9 cellular contexts compared by ENCODE assay signal in the genomic region with DNA sequence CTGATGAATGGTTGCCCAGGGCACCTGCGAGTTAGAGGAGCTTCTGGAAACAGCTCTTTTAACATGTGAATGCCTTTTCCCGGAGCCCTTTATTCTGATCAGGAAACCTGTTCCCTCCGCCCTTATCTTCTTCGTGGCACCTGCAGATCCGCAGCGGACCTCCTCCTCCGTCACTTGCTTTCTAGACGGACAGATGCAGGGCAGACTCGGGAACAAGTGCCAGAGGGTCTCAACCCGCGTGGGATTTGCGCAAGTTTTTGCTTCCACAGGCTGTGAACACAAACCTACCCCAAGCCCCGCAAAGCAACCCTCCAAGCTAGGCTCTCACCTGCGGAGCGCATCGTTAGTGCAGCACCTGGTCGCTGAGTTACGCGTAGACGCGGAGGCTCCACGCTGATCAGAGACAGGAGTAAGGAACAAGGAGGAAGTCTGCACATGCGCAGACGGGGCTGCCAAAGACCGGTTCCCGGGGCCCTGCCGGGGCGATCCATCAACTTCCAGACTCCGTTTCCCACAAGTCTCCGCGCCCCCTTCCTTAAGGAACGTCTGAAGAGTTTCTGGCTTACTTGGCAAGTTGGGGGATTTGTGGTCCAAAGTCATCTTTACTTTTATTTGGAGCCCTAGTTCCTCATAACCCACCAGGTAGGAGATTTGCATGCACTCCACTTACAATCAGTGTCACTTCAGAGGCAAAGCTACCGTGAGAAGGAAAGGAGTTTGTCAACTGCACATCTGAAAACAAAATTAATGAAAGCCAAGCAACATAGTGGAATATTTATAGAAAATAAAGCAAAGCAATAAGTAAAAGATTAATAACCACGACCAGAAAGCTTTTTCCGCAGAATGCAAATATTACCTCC. TPM values are rescaled to one million over a fixed set of nuclear protein-coding genes. Genes with fewer than 3 reads are reported as not detected.
DNase-seq lines count a peak whose midpoint lies in the region; ATAC-seq and TF ChIP-seq lines count a peak whose summit lies in the region.
"Had no signal": no experiment of that assay in that cellular context is flagged by ENCODE, and none has a peak within 500 bp of the region (broad histone marks: within the 10 kb centered on the region; RNA-seq: fewer than 3 reads in every experiment).

No MANE protein-coding gene starts in this region.

- TF ChIP-seq CTCF in Calu3 (IDR thresholded peaks at IDR 0.05; ENCODE audit: unreplicated experiment), result no peak
- TF ChIP-seq CTCF in cardiac muscle cell (IDR thresholded peaks at IDR 0.05; ENCODE audit: low read depth, low read length), result no peak
- TF ChIP-seq CTCF in parathyroid adenoma (IDR thresholded peaks at IDR 0.05), result no peak

- H3K27ac ChIP-seq in cardiac muscle cell, result no peak overlapping the region
- H3K27ac ChIP-seq in parathyroid adenoma, result no peak overlapping the region

- no peaks in the 10 kb centered on the region for H3K4me1 ChIP-seq in cardiac muscle cell (ENCODE audit: low read depth)
- no peaks in the 10 kb centered on the region for H3K4me1 ChIP-seq in parathyroid adenoma

- H3K36me3 ChIP-seq in cardiac muscle cell, result no peaks in the 10 kb centered on the region
- no peaks in the 10 kb centered on the region for H3K36me3 ChIP-seq in parathyroid adenoma (ENCODE audit: control insufficient read depth, insufficient read depth, low read length)

- no peaks in the 10 kb centered on the region for H3K79me2 ChIP-seq in parathyroid adenoma

- H3K27me3 Mint-ChIP-seq in Calu3 (ENCODE audit: unreplicated experiment), result peaks cover 76% of the 10 kb centered on the region

- no peak overlapping the region for H3K27ac Mint-ChIP-seq in Calu3 (ENCODE audit: unreplicated experiment)

- H3K9ac ChIP-seq in parathyroid adenoma, result no peak overlapping the region

- CTCF ChIA-PET in Calu3 (lab: Charles Lee), result no interaction called here

- ATAC-seq in GM18520 (IDR thresholded peaks at IDR 0.05; ENCODE audit: unreplicated experiment), result no peak
- ATAC-seq in HG02840 (IDR thresholded peaks at IDR 0.05; ENCODE audit: low FRiP score, unreplicated experiment), result no peak

- BruUV-seq in Calu3 (replicated peaks; lab: Mats Ljungman, UMichigan), result no TSS peak

- H3K9me3 ChIP-seq in cardiac muscle cell (ENCODE audit: low read depth) (no peaks in the 10 kb centered on the region), parathyroid adenoma (ENCODE audit: control insufficient read depth, low read length) (peaks cover 2% of the 10 kb centered on the region)

- H3K4me3 Mint-ChIP-seq in Calu3 (ENCODE audit: low read depth, unreplicated experiment), result no peak overlapping the region

- DNase-seq in Calu3, result peak; percentile 23
- peak; percentile 52 for DNase-seq in NCI-H69 (lab: John Stamatoyannopoulos, UW)
- peak; percentile 34 to 77 for DNase-seq in cardiac muscle cell (ENCODE audit: low read depth in 1 of 2, low spot score in 1 of 2)
- DNase-seq in NCI-H446 treated with DMSO at 0.1 percent for 48 hours (lab: John Stamatoyannopoulos, UW), result no peak
- no peak for DNase-seq in OCI-M1 (lab: John Stamatoyannopoulos, UW)
- DNase-seq: NCI-H1694 treated with DMSO at 0.1 percent for 48 hours had no signal

- no peaks in the 10 kb centered on the region for H3K36me3 Mint-ChIP-seq in Calu3 (ENCODE audit: insufficient read depth, unreplicated experiment)

- H3K4me3 ChIP-seq in cardiac muscle cell, result peak overlapping the region; percentile 39
- peak overlapping the region; percentile 42 for H3K4me3 ChIP-seq in parathyroid adenoma (ENCODE audit: low read depth, low read length)

- H2AFZ ChIP-seq in parathyroid adenoma, result peak overlapping the region; percentile 72

- peak overlapping the region; percentile 75 for H3K4me2 ChIP-seq in parathyroid adenoma (ENCODE audit: low read length)

- H3K4me1 Mint-ChIP-seq in Calu3 (ENCODE audit: low read depth, unreplicated experiment), result no peaks in the 10 kb centered on the region

- no peaks in the 10 kb centered on the region for H3K27me3 ChIP-seq in cardiac muscle cell
- H3K27me3 ChIP-seq in parathyroid adenoma (ENCODE audit: control insufficient read depth, insufficient read depth, low read length), result no peaks in the 10 kb centered on the region

- peaks cover 16% of the 10 kb centered on the region for H3K9me3 Mint-ChIP-seq in Calu3 (ENCODE audit: low read depth, unreplicated experiment)

- intact Hi-C loops in Calu3 (cut with micrococcal nuclease; ENCODE audit: unreplicated experiment), result no loop called here

RNA-seq across cellular contexts. Expression of a gene that starts 52.7 kb away (rescaled TPM):
- 42.2 and 51.6 TPM in 2 replicates for total RNA-seq in Calu3 (2022)
- total RNA-seq in cardiac muscle cell, result 35.7 and 38.0 TPM in 2 replicates
- polyA plus RNA-seq in cardiac muscle cell, result 38.3 and 38.7 TPM in 2 replicates

RNA-seq across cellular contexts. Expression of a gene that starts 54.2 kb away (rescaled TPM):
- total RNA-seq in Calu3 (2022), result not detected in 2 replicates
- total RNA-seq in cardiac muscle cell, result 9.4 and 13.4 TPM in 2 replicates
- polyA plus RNA-seq in cardiac muscle cell, result 10.9 and 12.6 TPM in 2 replicates

Comparison
In these comparisons a context has a peak if more than half of its experiments do, and no peak if none do; other contexts are left out.
1. DNase-seq: peak in Calu3 (single experiment), NCI-H69 (single experiment) and cardiac muscle cell (2 of 2); none in NCI-H446 treated with DMSO at 0.1 percent for 48 hours (single experiment) and OCI-M1 (single experiment).
2. RNA of a gene that starts 54.2 kb away (total RNA-seq): 9.4 to 13.4 TPM in cardiac muscle cell; not detected in Calu3; every median in the first group is over 10 times any median in the second.